In the genomic region with DNA sequence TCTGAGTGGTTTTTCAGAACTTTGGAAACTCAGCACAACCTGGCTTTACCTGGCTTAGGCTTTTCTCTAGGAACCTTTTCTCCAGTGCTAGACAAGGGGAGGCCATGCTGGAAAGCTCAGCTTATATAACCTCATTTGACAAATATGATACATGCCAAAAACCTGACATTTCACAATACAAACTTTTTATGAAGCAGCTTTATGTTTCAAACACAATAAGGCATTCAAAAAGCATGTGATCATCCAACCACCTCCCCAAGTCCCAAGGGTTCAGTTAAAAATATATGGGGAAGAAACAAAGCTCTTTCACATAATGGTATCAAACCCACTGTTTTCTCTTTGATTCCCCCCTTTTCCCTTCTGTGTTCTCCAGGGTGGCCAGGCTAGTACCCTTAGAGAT, we compare ENCODE assay signal across 24 cellular contexts.
DNase-seq lines count a peak whose midpoint lies in the region; ATAC-seq lines count a peak whose summit lies in the region.
"Had no signal": no experiment of that assay in that cellular context is flagged by ENCODE, and none has a peak within 500 bp of the region (broad histone marks: within the 10 kb centered on the region; RNA-seq: fewer than 3 reads in every experiment).

No MANE protein-coding gene starts in this region.

- DNase-seq in SK-MEL-5 (ENCODE audit: low read depth, low spot score) (peak; percentile 95), fibroblast of peridontal ligament (ENCODE audit: extremely low read depth) (peak; percentile 66), iris pigment epithelial cell (ENCODE audit: low read depth) (peak; percentile 16), NCI-H748 (lab: John Stamatoyannopoulos, UW; ENCODE audit: unreplicated experiment) (no peak), NCI-H510A treated with DMSO at 0.1 percent for 48 hours (lab: John Stamatoyannopoulos, UW) (no peak), NCI-H1694 (lab: John Stamatoyannopoulos, UW) (no peak)
- DNase-seq: DMS153, DND-41, NCI-H1048, NCI-H1417, NCI-H1694 treated with DMSO at 0.1 percent for 48 hours, NCI-H2081, NCI-H226, NCI-H510A, NCI-H774, PC-9, Right ventricle myocardium superior, RPMI8226 had no signal

- H3K4me3 ChIP-seq in BLaER1 treated with 17β-estradiol and CSF1 and Interleukin-3, amounts not matched to agents 10 nM and 100 nM: no peak overlapping the region
- H3K4me3 ChIP-seq: PC-9, SJSA1 had no signal

- H3K9ac ChIP-seq in BLaER1 treated with 17β-estradiol and CSF1 and Interleukin-3, amounts not matched to agents 10 nM and 100 nM: no peak overlapping the region
- H3K9ac ChIP-seq: KMS-11 had no signal

- in situ Hi-C loops in SK-MEL-5 (cut with HindIII; ENCODE audit: low pct_unique_long_range_greater_than_20kb, low sequenced_read_pairs): no loop called here

- no peaks in the 10 kb centered on the region for H4K20me1 ChIP-seq in BLaER1 treated with 17β-estradiol and CSF1 and Interleukin-3, amounts not matched to agents 10 nM and 100 nM

- no peaks in the 10 kb centered on the region for H3K27me3 ChIP-seq in BLaER1 treated with 17β-estradiol and CSF1 and Interleukin-3, amounts not matched to agents 10 nM and 100 nM
- H3K27me3 ChIP-seq: SJSA1 had no signal

- H3K36me3 ChIP-seq in BLaER1 treated with 17β-estradiol and CSF1 and Interleukin-3, amounts not matched to agents 10 nM and 100 nM: no peaks in the 10 kb centered on the region
- H3K36me3 ChIP-seq: SJSA1 had no signal

- peak overlapping the region in 1 of 11 experiments; percentile 15; a peak in 1 of 22 replicates for H3K27ac ChIP-seq in BLaER1 treated with 17β-estradiol and CSF1 and Interleukin-3, amounts not matched to agents 10 nM and 100 nM
- H3K27ac ChIP-seq: HL-60, KMS-11, PC-9, SJSA1 had no signal

- no peak for ATAC-seq in GM19452 (IDR thresholded peaks at IDR 0.05; ENCODE audit: unreplicated experiment)
- ATAC-seq: HCT116 had no signal

- H3K4me1 ChIP-seq in BLaER1 treated with 17β-estradiol and CSF1 and Interleukin-3, amounts not matched to agents 10 nM and 100 nM: peaks cover 0 to 19% (median 13%) of the 10 kb centered on the region in 10 experiments; a peak in 12 of 20 replicates
- H3K4me1 ChIP-seq: SJSA1 had no signal

- peak overlapping the region in 8 of 11 experiments; percentile 21 to 67 (median 37); a peak in 14 of 22 replicates for H3K4me2 ChIP-seq in BLaER1 treated with 17β-estradiol and CSF1 and Interleukin-3, amounts not matched to agents 10 nM and 100 nM
- H3K4me2 ChIP-seq: KMS-11, PC-9 had no signal

- peaks cover 0 to 14% (median 0%) of the 10 kb centered on the region in 11 experiments; a peak in 4 of 22 replicates for H3K9me3 ChIP-seq in BLaER1 treated with 17β-estradiol and CSF1 and Interleukin-3, amounts not matched to agents 10 nM and 100 nM (replicated peaks in 1 of 11)
- H3K9me3 ChIP-seq: SJSA1 had no signal

Comparison
In these comparisons a context has a peak if more than half of its experiments do, and no peak if none do; other contexts are left out.
1. DNase-seq: peak in SK-MEL-5 (single experiment), fibroblast of peridontal ligament (single experiment) and iris pigment epithelial cell (single experiment); none in NCI-H748 (single experiment), NCI-H510A treated with DMSO at 0.1 percent for 48 hours (single experiment) and NCI-H1694 (single experiment).